In the genomic region with DNA sequence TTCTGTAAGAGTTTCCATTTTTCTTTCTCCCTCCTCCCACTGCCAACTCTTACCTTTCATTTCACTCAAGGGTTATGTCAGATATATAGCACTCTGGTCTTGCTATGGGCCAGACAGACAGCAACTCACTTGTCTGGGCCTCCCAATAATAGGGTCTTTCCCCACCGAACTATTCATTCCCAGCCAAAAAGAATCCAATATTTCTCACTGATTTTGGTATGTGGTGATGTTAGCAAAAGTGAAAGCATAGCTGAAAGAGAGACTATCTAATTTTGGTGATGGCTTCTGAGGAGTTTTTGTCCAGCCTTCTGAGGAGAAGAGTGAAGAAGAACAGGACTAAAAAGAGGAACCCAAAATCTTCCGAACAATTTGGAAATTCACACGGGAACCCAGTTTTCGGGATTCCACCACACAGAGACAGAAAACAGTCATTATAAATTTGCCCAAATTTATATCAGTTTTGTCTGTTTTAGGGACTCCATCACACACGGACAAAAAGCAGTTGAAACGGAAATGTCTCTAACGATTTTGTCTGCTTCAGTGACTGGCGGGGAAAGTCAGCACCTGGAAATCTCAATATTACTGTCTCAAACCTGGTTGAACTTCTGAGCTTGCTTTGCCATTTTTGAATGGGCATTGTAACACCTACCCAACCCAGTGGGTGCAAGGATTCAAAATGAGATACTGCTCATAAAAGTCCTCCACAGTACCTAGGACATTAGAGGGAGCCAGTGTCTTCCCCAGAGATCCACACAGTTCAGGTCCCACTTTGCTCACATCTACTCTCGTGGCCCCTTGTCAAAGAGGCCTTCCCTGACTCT, we compare ENCODE assay signal across 19 cellular contexts. TPM values are rescaled to one million over a fixed set of nuclear protein-coding genes. Genes with fewer than 3 reads are reported as not detected.
DNase-seq lines count a peak whose midpoint lies in the region; ATAC-seq, FAIRE-seq and TF ChIP-seq lines count a peak whose summit lies in the region.
"Had no signal": no experiment of that assay in that cellular context is flagged by ENCODE, and none has a peak within 500 bp of the region (broad histone marks: within the 10 kb centered on the region; RNA-seq: fewer than 3 reads in every experiment).

No MANE protein-coding gene starts in this region.

- no peak overlapping the region for H3K9ac ChIP-seq in Karpas-422 (ENCODE audit: low read length)

- no peaks in the 10 kb centered on the region for H3K36me3 ChIP-seq in Karpas-422 (ENCODE audit: insufficient read depth, low read length)
- no peaks in the 10 kb centered on the region for H3K36me3 ChIP-seq in suprapubic skin
- no peaks in the 10 kb centered on the region for H3K36me3 ChIP-seq in transverse colon
- no peaks in the 10 kb centered on the region for H3K36me3 ChIP-seq in upper lobe of left lung
- H3K36me3 ChIP-seq: BE2C had no signal

- peak overlapping the region; percentile 27; the same call in 1 of the 2 replicates for H2AFZ ChIP-seq in Karpas-422 (ENCODE audit: low read length)

- H3K4me1 ChIP-seq in Karpas-422 (ENCODE audit: low read length) = peaks cover 20% of the 10 kb centered on the region
- no peaks in the 10 kb centered on the region for H3K4me1 ChIP-seq in suprapubic skin
- H3K4me1 ChIP-seq in transverse colon = no peaks in the 10 kb centered on the region
- H3K4me1 ChIP-seq in upper lobe of left lung = peaks cover 0 to 4% (median 1%) of the 10 kb centered on the region in 4 donors
- H3K4me1 ChIP-seq: BE2C had no signal

- no peaks in the 10 kb centered on the region for H4K20me1 ChIP-seq in Karpas-422 (ENCODE audit: insufficient read depth, low read depth, low read length)

- TF ChIP-seq POLR2A in GM12891 (IDR thresholded peaks at IDR 0.05; ENCODE audit: low read depth, low read length) = peak; percentile 63
- TF ChIP-seq POLR2A in suprapubic skin (IDR thresholded peaks at IDR 0.05) = no peak
- no peak for TF ChIP-seq POLR2A in transverse colon (IDR thresholded peaks at IDR 0.05)
- TF ChIP-seq POLR2A in upper lobe of left lung (IDR thresholded peaks at IDR 0.05) = no peak

- peak; percentile 40 for ATAC-seq in GM18907 (IDR thresholded peaks at IDR 0.05; ENCODE audit: unreplicated experiment)
- ATAC-seq in GM21825 (IDR thresholded peaks at IDR 0.05; ENCODE audit: unreplicated experiment) = peak; percentile 35
- ATAC-seq in upper lobe of left lung (ENCODE audit: low FRiP score in 2 of 2) = no peak
- ATAC-seq in left colon = no peak

- H3K9me3 ChIP-seq in Karpas-422 (ENCODE audit: low read length) = no peaks in the 10 kb centered on the region
- no peaks in the 10 kb centered on the region for H3K9me3 ChIP-seq in suprapubic skin
- H3K9me3 ChIP-seq in transverse colon = no peaks in the 10 kb centered on the region
- no peaks in the 10 kb centered on the region for H3K9me3 ChIP-seq in upper lobe of left lung

- DNase-seq in GM12891 (ENCODE audit: insufficient read length, low spot score) (no peak), Karpas-422 (peak; percentile 53), suprapubic skin (ENCODE audit: low spot score in 2 of 2) (no peak), transverse colon (no peak), upper lobe of left lung (no peak), left colon (no peak)
- DNase-seq: activated CD4-positive, alpha-beta T cell treated with anti-CD3 and anti-CD28 coated beads, Interleukin-2, amount 10 ng/mL, durations not matched to agents 7 days and 5 days; aorta; BE2C; cortex of kidney; DMS79 treated with DMSO at 0.1 percent for 48 hours; mammary epithelial cell; NCI-H1105; NCI-H524 had no signal

- FAIRE-seq in GM12891 (lab: Jason Lieb, UNC) = peak; percentile 93
- FAIRE-seq: RCC 7860 had no signal

- peak overlapping the region; percentile 35 for H3K4me2 ChIP-seq in Karpas-422 (ENCODE audit: low read depth, low read length, poor library complexity, severe bottlenecking)

- H3K79me2 ChIP-seq in Karpas-422 (ENCODE audit: low read length) = no peaks in the 10 kb centered on the region

- H3K27ac ChIP-seq in Karpas-422 (ENCODE audit: low read length) (no peak overlapping the region), suprapubic skin (no peak overlapping the region), transverse colon (no peak overlapping the region), upper lobe of left lung (no peak overlapping the region)

- WGBS in suprapubic skin = 96% methylated on average over 9 of the region's 9 CpGs
- WGBS in transverse colon (ENCODE audit: low coverage in 1 of 2), 2 donors = 88 to 90% methylated on average over 3 to 9 of the region's 9 CpGs
- 91 to 97% methylated on average over 9 of the region's 9 CpGs for WGBS in upper lobe of left lung, 2 donors

- TF ChIP-seq CTCF in suprapubic skin (IDR thresholded peaks at IDR 0.05) (no peak), transverse colon (IDR thresholded peaks at IDR 0.05) (no peak), upper lobe of left lung (IDR thresholded peaks at IDR 0.05) (no peak)

- TF ChIP-seq EP300 in suprapubic skin (IDR thresholded peaks at IDR 0.05) (no peak), transverse colon (IDR thresholded peaks at IDR 0.05; ENCODE audit: low read depth) (no peak), upper lobe of left lung (IDR thresholded peaks at IDR 0.05) (no peak)

- H3K27me3 ChIP-seq in Karpas-422 (ENCODE audit: low read length) (no peaks in the 10 kb centered on the region), suprapubic skin (no peaks in the 10 kb centered on the region), transverse colon (no peaks in the 10 kb centered on the region), upper lobe of left lung (no peaks in the 10 kb centered on the region)
- H3K27me3 ChIP-seq: BE2C had no signal

- H3K4me3 ChIP-seq in Karpas-422 (ENCODE audit: low read length) = no peak overlapping the region
- H3K4me3 ChIP-seq in suprapubic skin = no peak overlapping the region
- H3K4me3 ChIP-seq in transverse colon = no peak overlapping the region
- H3K4me3 ChIP-seq in upper lobe of left lung = no peak overlapping the region

- in situ Hi-C loops in transverse colon (cut with MboI; ENCODE audit: low pct_ligation_motif_present in 1 of 4, low pct_unique_long_range_greater_than_20kb in 1 of 4, low sequenced_read_pairs in 3 of 4) = no loop called here

- no peaks in the 10 kb centered on the region for H3K9me2 ChIP-seq in Karpas-422 (replicated peaks; ENCODE audit: insufficient read depth, low read length)

- intact Hi-C loops in transverse colon (cut with DNase I; ENCODE audit: low total_unique reads) = no loop called here
- intact Hi-C loops in left colon (cut with DNase I, micrococcal nuclease) = no loop called here

TF ChIP-seq in GM12891, 5 proteins besides CTCF, POLR2A, EP300 and RAD21:
- TF ChIP-seq SPI1 (IDR thresholded peaks at IDR 0.05; ENCODE audit: low read depth, low read length) = peak; percentile 88
- no peak for TF ChIP-seq POU2F2 (IDR thresholded peaks at IDR 0.05; ENCODE audit: low read depth, low read length)
- peak; percentile 71 for TF ChIP-seq POLR2AphosphoS5 (IDR thresholded peaks at IDR 0.05; ENCODE audit: low read depth, low read length)

RNA-seq across cellular contexts. Expression of a gene that starts 9.1 kb away (rescaled TPM):
- polyA plus RNA-seq in GM12891 (2012; ENCODE audit: low read depth, missing spikeins) = 38.7 TPM
- not detected in 2 replicates for total RNA-seq in Karpas-422 (2014; rRNA removed; shearing (Covaris generic); ENCODE audit: low replicate concordance)
- total RNA-seq in suprapubic skin (not detected), transverse colon (10 to 100 TPM in 1 of 4 donors, 1 to 10 TPM in 1, not detected in 2; 2.4 to 13.8 TPM), upper lobe of left lung (10 to 100 TPM in 2 of 6 donors, 1 to 10 TPM in 4; 5.8 to 26.4 (median 8.7) TPM), left colon (under 1 TPM; 0.40 to 0.98 TPM)
- total RNA-seq: mammary epithelial cell had no signal
- polyA plus RNA-seq: fibroblast of lung, mammary epithelial cell had no signal

RNA-seq across cellular contexts. Expression of a gene that starts 29.0 kb away (rescaled TPM):
- 18.0 TPM for polyA plus RNA-seq in GM12891 (2012; ENCODE audit: low read depth, missing spikeins)
- 2.9 and 3.0 TPM in 2 replicates for total RNA-seq in Karpas-422 (2014; rRNA removed; shearing (Covaris generic); ENCODE audit: low replicate concordance)
- total RNA-seq in suprapubic skin (1 to 10 TPM; 1.3 to 3.9 (median 2.3) TPM), transverse colon (1 to 10 TPM; 1.8 to 2.4 (median 2.3) TPM), upper lobe of left lung (10 to 100 TPM; 18.9 to 33.8 (median 25.1) TPM), left colon (1 to 10 TPM; 2.3 to 2.9 TPM)

RNA-seq across cellular contexts. Expression of a gene that starts 47.4 kb away (rescaled TPM):
- 4.9 TPM for polyA plus RNA-seq in GM12891 (2012; ENCODE audit: low read depth, missing spikeins)
- not detected in 2 replicates for total RNA-seq in Karpas-422 (2014; rRNA removed; shearing (Covaris generic); ENCODE audit: low replicate concordance)
- total RNA-seq in suprapubic skin (1 to 10 TPM in 2 of 4 donors, under 1 TPM in 1, not detected in 1; 0.39 to 1.8 (median 1.4) TPM), transverse colon (1 to 10 TPM in 2 of 4 donors, under 1 TPM in 1, not detected in 1; 0.95 to 3.2 (median 2.2) TPM), upper lobe of left lung (10 to 100 TPM in 4 of 6 donors, 1 to 10 TPM in 2; 1.0 to 27.8 (median 14.6) TPM), left colon (1 to 10 TPM; 1.3 to 1.9 TPM)
- total RNA-seq: activated CD4-positive, alpha-beta T cell treated with anti-CD3 and anti-CD28 coated beads, Interleukin-2, amount 10 ng/mL, durations not matched to agents 7 days and 5 days; mammary epithelial cell; T-helper 2 cell treated with Interferon-gamma antibody and Interleukin-4, amounts not matched to agents 100 ng/mL and 5 ng/mL, for 36 hours had no signal
- polyA plus RNA-seq: fibroblast of lung, mammary epithelial cell had no signal

RNA-seq across cellular contexts. Expression of a gene that starts 52.0 kb away (rescaled TPM):
- 36.8 TPM for polyA plus RNA-seq in GM12891 (2012; ENCODE audit: low read depth, missing spikeins)
- 94.1 and 105 TPM in 2 replicates for total RNA-seq in Karpas-422 (2014; rRNA removed; shearing (Covaris generic); ENCODE audit: low replicate concordance)
- 10 to 100 TPM; 41.6 to 55.7 (median 46.2) TPM for total RNA-seq in suprapubic skin
- 10 to 100 TPM; 25.7 to 50.8 (median 35.0) TPM for total RNA-seq in transverse colon
- 100 to 1,000 TPM in 1 of 6 donors, 10 to 100 TPM in 5; 33.6 to 105 (median 52.8) TPM for total RNA-seq in upper lobe of left lung
- 10 to 100 TPM; 91.4 to 92.4 TPM for total RNA-seq in left colon

Comparison
In these comparisons a context has a peak if more than half of its experiments do, and no peak if none do; other contexts are left out.
1. ATAC-seq: peak in GM18907 (single experiment) and GM21825 (single experiment); none in upper lobe of left lung (0 of 2) and left colon (single experiment).